ENCODE assay signal across 1 cellular context in the genomic region with DNA sequence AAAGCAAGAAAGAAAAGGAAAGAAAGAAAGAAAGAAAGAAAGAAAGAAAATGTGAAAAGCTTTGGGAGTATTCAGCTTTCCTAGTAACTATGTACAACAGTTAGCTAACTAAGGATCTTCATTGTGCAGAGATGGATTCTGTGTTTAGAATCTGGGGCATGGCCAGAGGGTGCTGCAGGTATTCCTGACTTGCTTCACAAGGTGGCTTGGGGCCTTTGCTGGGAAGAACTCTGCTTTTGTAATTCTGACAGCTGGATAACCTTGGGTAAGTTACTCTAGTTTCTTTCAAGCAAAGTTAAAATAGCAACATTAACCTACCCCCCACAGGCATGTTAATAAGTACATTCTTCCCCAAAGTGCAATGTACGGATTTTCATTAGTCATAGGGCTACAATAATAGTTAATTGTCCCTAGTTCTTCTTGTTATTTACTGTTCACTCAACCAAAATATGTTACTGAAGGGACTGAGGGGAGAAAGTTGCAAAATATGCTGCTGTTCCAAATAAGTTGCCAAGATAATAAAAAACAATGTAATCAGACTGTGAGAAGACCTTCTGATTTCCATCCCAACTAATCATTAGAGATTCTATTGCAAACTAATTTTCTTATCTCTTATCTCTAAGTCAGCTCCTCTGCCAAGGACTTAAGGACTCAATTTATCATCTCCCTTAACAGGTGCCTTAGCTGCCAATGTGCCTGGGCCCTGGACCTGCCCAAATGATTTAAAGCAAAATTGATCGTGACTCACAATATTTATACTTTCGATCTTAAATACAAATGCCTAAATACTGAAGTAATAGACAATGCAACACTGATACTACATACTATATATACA.
TF ChIP-seq lines count a peak whose summit lies in the region.

No MANE protein-coding gene starts in this region.

TF ChIP-seq in GM23338, 12 proteins besides CTCF, POLR2A, EP300 and RAD21 (continued from another document):
- TF ChIP-seq, protein P1, sequence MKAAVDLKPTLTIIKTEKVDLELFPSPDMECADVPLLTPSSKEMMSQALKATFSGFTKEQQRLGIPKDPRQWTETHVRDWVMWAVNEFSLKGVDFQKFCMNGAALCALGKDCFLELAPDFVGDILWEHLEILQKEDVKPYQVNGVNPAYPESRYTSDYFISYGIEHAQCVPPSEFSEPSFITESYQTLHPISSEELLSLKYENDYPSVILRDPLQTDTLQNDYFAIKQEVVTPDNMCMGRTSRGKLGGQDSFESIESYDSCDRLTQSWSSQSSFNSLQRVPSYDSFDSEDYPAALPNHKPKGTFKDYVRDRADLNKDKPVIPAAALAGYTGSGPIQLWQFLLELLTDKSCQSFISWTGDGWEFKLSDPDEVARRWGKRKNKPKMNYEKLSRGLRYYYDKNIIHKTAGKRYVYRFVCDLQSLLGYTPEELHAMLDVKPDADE (IDR thresholded peaks at IDR 0.05), result no peak
- TF ChIP-seq JUNB (IDR thresholded peaks at IDR 0.05; ENCODE audit: unreplicated experiment), result no peak
TF ChIP-seq in GM23338: peak in this region for 0.
